Comparison of ENCODE assay signal across 8 cellular contexts in genomic region chr10:101588879-101589278, GRCh38. TPM values are rescaled to one million over a fixed set of nuclear protein-coding genes. Genes with fewer than 3 reads are reported as not detected.
DNase-seq lines count a peak whose midpoint lies in the region; ATAC-seq and TF ChIP-seq lines count a peak whose summit lies in the region.

No MANE protein-coding gene starts in this region.

- H3K9ac ChIP-seq in rectal smooth muscle tissue (ENCODE audit: low read length), result no peak overlapping the region

- H3K79me2 ChIP-seq in PC-9 (ENCODE audit: low read depth), result peaks cover 10% of the 10 kb centered on the region

- peak overlapping the region; percentile 97 for H3K4me3 ChIP-seq in PC-9
- H3K4me3 ChIP-seq in epithelial cell of esophagus (ENCODE audit: low read length), result peak overlapping the region; percentile 95
- peak overlapping the region; percentile 97 for H3K4me3 ChIP-seq in rectal smooth muscle tissue (ENCODE audit: low read length)

- CTCF ChIA-PET in PC-9 (lab: Charles Lee), result no interaction called here

- H3K36me3 ChIP-seq in PC-9 (ENCODE audit: low read depth) (no peaks in the 10 kb centered on the region), rectal smooth muscle tissue (ENCODE audit: control insufficient read depth, insufficient read depth, low read length) (peaks cover 9% of the 10 kb centered on the region)

- H3K27me3 ChIP-seq in PC-9 (ENCODE audit: insufficient read depth, low read depth), result no peaks in the 10 kb centered on the region
- no peaks in the 10 kb centered on the region for H3K27me3 ChIP-seq in rectal smooth muscle tissue (ENCODE audit: control insufficient read depth, insufficient read depth, low read length)

- H4K20me1 ChIP-seq in PC-9 (ENCODE audit: insufficient read depth), result no peaks in the 10 kb centered on the region

- no TSS peak for BruUV-seq in PC-9 (replicated peaks; lab: Mats Ljungman, UMichigan)

- ATAC-seq in HG03378 (IDR thresholded peaks at IDR 0.05; ENCODE audit: unreplicated experiment), result no peak

- H3K9me2 ChIP-seq in PC-9 (ENCODE audit: insufficient read depth), result no peaks in the 10 kb centered on the region

- no peak for TF ChIP-seq CTCF in PC-9 (conservative IDR thresholded peaks at IDR 0.05)
- TF ChIP-seq CTCF in epithelial cell of esophagus (IDR thresholded peaks at IDR 0.05; ENCODE audit: insufficient read depth, low read depth, low read length, missing control alignments), result no peak

- peaks cover 12% of the 10 kb centered on the region; the same call in 1 of the 2 replicates for H3K4me1 ChIP-seq in PC-9 (replicated peaks; ENCODE audit: insufficient read depth)
- H3K4me1 ChIP-seq in rectal smooth muscle tissue (ENCODE audit: control insufficient read depth, insufficient read depth, low read length), result peaks cover 4% of the 10 kb centered on the region

- no peaks in the 10 kb centered on the region for H3K9me3 ChIP-seq in PC-9 (ENCODE audit: insufficient read depth, low read depth)

- intact Hi-C loops in PC-9 (cut with micrococcal nuclease; ENCODE audit: unreplicated experiment), result no loop called here

- in situ Hi-C loops in KBM-7 (cut with MboI; ENCODE audit: low pct_unique_long_range_greater_than_20kb, low sequenced_read_pairs), result no loop called here

- POLR2A ChIA-PET in PC-9 (lab: Charles Lee; ENCODE audit: unreplicated experiment), result no interaction called here

- H3K4me2 ChIP-seq in PC-9, result peak overlapping the region; percentile 93

- H3F3A ChIP-seq in PC-9 (ENCODE audit: insufficient read depth, low read depth), result no peaks in the 10 kb centered on the region

- DNase-seq in ELR (ENCODE audit: low read depth) (peak; percentile 72), PC-9 (peak in 1 of 2 experiments; percentile 37), epithelial cell of esophagus (ENCODE audit: low read depth) (peak; percentile 43), NCI-H2171 (lab: John Stamatoyannopoulos, UW) (no peak), NCI-H82 (lab: John Stamatoyannopoulos, UW) (no peak), KBM-7 (no peak)

- peak overlapping the region; percentile 89; the same call in 1 of the 2 replicates for H2AFZ ChIP-seq in PC-9

- H3K27ac ChIP-seq in PC-9, result no peak overlapping the region
- no peak overlapping the region for H3K27ac ChIP-seq in rectal smooth muscle tissue (ENCODE audit: low read depth, low read length)

RNA-seq across cellular contexts. Expression of gene DPCD, which starts 0.8 kb away (rescaled TPM):
- total RNA-seq in PC-9 (2021), result 20.3 and 21.5 TPM in 2 replicates

RNA-seq across cellular contexts. Expression of gene POLL, which starts 0.8 kb away (rescaled TPM):
- 30.3 and 31.5 TPM in 2 replicates for total RNA-seq in PC-9 (2021)

Comparison
In these comparisons a context has a peak if more than half of its experiments do, and no peak if none do; other contexts are left out.
1. DNase-seq: peak in ELR (single experiment) and epithelial cell of esophagus (single experiment); none in NCI-H2171 (single experiment), NCI-H82 (single experiment) and KBM-7 (single experiment).
2. Peak in every context shown above with its lines, with median percentiles within 50 percentile points of each other: H3K4me3 ChIP-seq.